8 cellular contexts compared by ENCODE assay signal in the genomic region with DNA sequence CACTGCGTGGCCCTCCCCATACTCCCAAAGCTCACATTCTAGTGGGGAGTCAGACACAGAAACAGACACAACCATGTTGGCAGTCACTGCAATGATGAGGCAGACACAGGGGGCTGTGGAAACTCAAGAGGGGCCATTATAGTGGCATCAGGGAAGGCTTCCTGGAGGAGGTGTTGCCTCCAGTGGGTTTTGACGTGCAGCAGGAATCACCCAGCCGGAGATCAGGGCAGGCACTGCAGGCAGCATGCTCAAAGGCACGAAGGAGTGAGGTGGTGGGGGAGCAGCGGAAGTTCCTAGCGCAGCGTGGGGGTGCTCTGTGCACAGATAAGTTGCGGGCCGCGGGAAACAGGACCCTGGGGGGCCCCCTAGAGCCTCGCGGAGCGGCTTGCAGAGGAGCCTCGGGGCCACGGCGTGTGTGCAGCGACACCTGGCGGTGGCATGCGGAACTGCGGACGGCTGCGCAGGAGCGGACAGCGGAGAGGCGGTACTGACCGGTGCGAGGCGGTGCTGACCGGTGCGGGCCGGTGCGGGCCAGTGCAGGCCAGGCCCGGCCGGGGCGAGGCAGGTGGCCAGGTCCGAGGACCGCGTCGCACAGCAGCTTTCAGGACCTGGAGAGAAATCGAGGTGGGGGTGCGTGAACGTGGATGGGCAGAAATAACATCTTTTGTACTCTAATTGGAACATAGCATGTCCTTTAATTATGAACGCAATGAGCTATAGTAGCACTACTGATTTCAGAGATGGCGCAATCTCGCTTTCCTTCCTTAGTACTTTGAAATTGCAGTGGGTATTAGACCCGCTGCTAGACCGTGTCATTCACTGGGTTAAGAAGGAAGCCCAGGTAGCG.
DNase-seq lines count a peak whose midpoint lies in the region; ATAC-seq, FAIRE-seq and TF ChIP-seq lines count a peak whose summit lies in the region.

No MANE protein-coding gene starts in this region.

- no peaks in the 10 kb centered on the region for H3K79me1 ChIP-seq in mesenchymal stem cell (replicated peaks; ENCODE audit: low read length, poor library complexity, severe bottlenecking)

- H3K27ac ChIP-seq in DOHH2 (ENCODE audit: low read depth, low read length) (no peak overlapping the region), mesenchymal stem cell (ENCODE audit: low read length, poor library complexity, severe bottlenecking) (no peak overlapping the region)

- 19% methylated on average over 43 of the region's 48 CpGs for WGBS in mesenchymal stem cell

- H3K4ac ChIP-seq in mesenchymal stem cell (ENCODE audit: low read depth in 1 of 2, low read length in 2 of 2), result no peak overlapping the region

- H3F3A ChIP-seq in DOHH2 (ENCODE audit: control insufficient read depth, insufficient read depth), result no peaks in the 10 kb centered on the region

- POLR2A ChIA-PET in activated CD8-positive, alpha-beta T cell treated with anti-CD3 and anti-CD28 coated beads, Interleukin-2, amount 10 ng/mL, durations not matched to agents 7 days and 5 days (lab: Charles Lee), result interaction anchor here (0.8 kb wide), 1 partner anchor 28 kb away, joined by 3 read pairs; no protein-coding TSS in a partner anchor

- CTCF ChIA-PET in activated CD8-positive, alpha-beta T cell treated with anti-CD3 and anti-CD28 coated beads, Interleukin-2, amount 10 ng/mL, durations not matched to agents 7 days and 5 days (lab: Charles Lee), result interaction anchor here (0.6 to 15.5 kb wide), 15 partner anchors 10 to 559 kb away, joined by 3 to 387 read pairs (median 4); partner anchors contain the start of gene WNT7A

- no peaks in the 10 kb centered on the region for H3K36me3 Mint-ChIP-seq in activated CD8-positive, alpha-beta T cell treated with anti-CD3 and anti-CD28 coated beads, Interleukin-2, amount 10 ng/mL, durations not matched to agents 7 days and 5 days (ENCODE audit: low read depth)

- peak overlapping the region; percentile 81 for H3K9ac ChIP-seq in mesenchymal stem cell (ENCODE audit: low read length)

- DNase-seq in H54 (ENCODE audit: insufficient read length, low spot score) (peak; percentile 88), NCI-H69 (lab: John Stamatoyannopoulos, UW) (peak; percentile 65), ecto neural progenitor cell (ENCODE audit: low spot score) (peak; percentile 95), mesenchymal stem cell (peak; percentile 66), NCI-H128 (lab: John Stamatoyannopoulos, UW; ENCODE audit: unreplicated experiment) (no peak)
- DNase-seq in activated CD8-positive, alpha-beta T cell treated with anti-CD3 and anti-CD28 coated beads, Interleukin-2, amount 10 ng/mL, durations not matched to agents 7 days and 5 days, result peak; percentile 88
- peak; percentile 81 for DNase-seq in stimulated activated CD8-positive, alpha-beta memory T cell treated with anti-CD3 and anti-CD28 coated beads, Interleukin-15, amount 100 ng/mL, for 24 hours (ENCODE audit: low read depth)

- no peak overlapping the region for H2AK5ac ChIP-seq in mesenchymal stem cell (ENCODE audit: low read length, severe bottlenecking)

- no peak overlapping the region for H2AFZ ChIP-seq in mesenchymal stem cell (ENCODE audit: low read depth, low read length)

- H4K20me1 ChIP-seq in DOHH2 (ENCODE audit: control insufficient read depth, insufficient read depth, low read depth, low read length), result peaks cover 3% of the 10 kb centered on the region; the same call in 1 of the 2 replicates

- H3K9me3 Mint-ChIP-seq in activated CD8-positive, alpha-beta T cell treated with anti-CD3 and anti-CD28 coated beads, Interleukin-2, amount 10 ng/mL, durations not matched to agents 7 days and 5 days (ENCODE audit: insufficient read depth), result no peaks in the 10 kb centered on the region

- no peak overlapping the region for H2BK5ac ChIP-seq in mesenchymal stem cell (ENCODE audit: low read depth, low read length, poor library complexity, severe bottlenecking)

- no peak overlapping the region for H3K4me3 Mint-ChIP-seq in activated CD8-positive, alpha-beta T cell treated with anti-CD3 and anti-CD28 coated beads, Interleukin-2, amount 10 ng/mL, durations not matched to agents 7 days and 5 days

- FAIRE-seq in H54 (lab: Jason Lieb, UNC), result no peak

- peaks cover 29% of the 10 kb centered on the region for H3K27me3 Mint-ChIP-seq in activated CD8-positive, alpha-beta T cell treated with anti-CD3 and anti-CD28 coated beads, Interleukin-2, amount 10 ng/mL, durations not matched to agents 7 days and 5 days (ENCODE audit: low read depth)

- H3K9me3 ChIP-seq in DOHH2 (ENCODE audit: control insufficient read depth, insufficient read depth, low read length), result no peaks in the 10 kb centered on the region
- H3K9me3 ChIP-seq in mesenchymal stem cell (ENCODE audit: control insufficient read depth, low read length), result no peaks in the 10 kb centered on the region

- H4K91ac ChIP-seq in mesenchymal stem cell (ENCODE audit: low read length), result no peak overlapping the region

- H4K8ac ChIP-seq in mesenchymal stem cell (ENCODE audit: low read length), result no peak overlapping the region

- peaks cover 47% of the 10 kb centered on the region for H3K4me1 Mint-ChIP-seq in activated CD8-positive, alpha-beta T cell treated with anti-CD3 and anti-CD28 coated beads, Interleukin-2, amount 10 ng/mL, durations not matched to agents 7 days and 5 days (ENCODE audit: low read depth)

- peaks cover 13% of the 10 kb centered on the region for H3K27me3 ChIP-seq in DOHH2 (ENCODE audit: control insufficient read depth, low read length)
- H3K27me3 ChIP-seq in mesenchymal stem cell (ENCODE audit: control insufficient read depth in 1 of 2, insufficient read depth in 1 of 2, low read length in 2 of 2), result peaks cover 6 to 46% of the 10 kb centered on the region in 2 experiments

- TF ChIP-seq CTCF in DOHH2 (IDR thresholded peaks at IDR 0.05; ENCODE audit: low read depth, low read length, poor library complexity, severe bottlenecking), result peak; percentile 100

- H3K4me2 ChIP-seq in DOHH2 (ENCODE audit: low read length) (no peak overlapping the region), mesenchymal stem cell (ENCODE audit: low read length, poor library complexity, severe bottlenecking) (peak overlapping the region; percentile 56)

- H3K14ac ChIP-seq in mesenchymal stem cell (ENCODE audit: low read length in 2 of 2), result no peak overlapping the region

- H2BK120ac ChIP-seq in mesenchymal stem cell (ENCODE audit: low read depth, low read length), result no peak overlapping the region

- H2BK12ac ChIP-seq in mesenchymal stem cell (ENCODE audit: low read length in 2 of 2), result no peak overlapping the region

- no peak for TF ChIP-seq POLR2A in H54 (IDR thresholded peaks at IDR 0.05; ENCODE audit: low read depth, low read length)

- H2BK15ac ChIP-seq in mesenchymal stem cell (ENCODE audit: low read depth, poor library complexity, severe bottlenecking), result no peak overlapping the region

- ATAC-seq in activated CD8-positive, alpha-beta T cell treated with anti-CD3 and anti-CD28 coated beads, Interleukin-2, amount 10 ng/mL, durations not matched to agents 7 days and 5 days, result peak; percentile 75

- H3K18ac ChIP-seq in mesenchymal stem cell (ENCODE audit: low read depth in 1 of 2, low read length in 2 of 2), result no peak overlapping the region

- H3K9me2 ChIP-seq in DOHH2 (replicated peaks; ENCODE audit: control insufficient read depth, low read length), result no peaks in the 10 kb centered on the region

- peak overlapping the region; percentile 46 for H3K27ac Mint-ChIP-seq in activated CD8-positive, alpha-beta T cell treated with anti-CD3 and anti-CD28 coated beads, Interleukin-2, amount 10 ng/mL, durations not matched to agents 7 days and 5 days

- no peak overlapping the region for H3K23ac ChIP-seq in mesenchymal stem cell (ENCODE audit: low read length in 2 of 2)

- H3K4me3 ChIP-seq in DOHH2 (ENCODE audit: low read length), result no peak overlapping the region
- H3K4me3 ChIP-seq in mesenchymal stem cell (ENCODE audit: insufficient read depth in 1 of 2, low read depth in 1 of 2, low read length in 2 of 2), result no peak overlapping the region

- no peaks in the 10 kb centered on the region for H3K4me1 ChIP-seq in DOHH2 (ENCODE audit: control insufficient read depth, low read length)
- H3K4me1 ChIP-seq in mesenchymal stem cell (ENCODE audit: control insufficient read depth, insufficient read depth, low read depth, low read length), result peaks cover 14% of the 10 kb centered on the region

- H3K36me3 ChIP-seq in DOHH2 (ENCODE audit: control insufficient read depth, low read length) (no peaks in the 10 kb centered on the region), mesenchymal stem cell (ENCODE audit: control insufficient read depth in 1 of 2, insufficient read depth in 2 of 2, low read depth in 1 of 2, low read length in 2 of 2) (no peaks in the 10 kb centered on the region)

- H3K79me2 ChIP-seq in DOHH2 (ENCODE audit: control insufficient read depth, low read length), result no peaks in the 10 kb centered on the region
